In genomic region chr13:26914148-26914547, GRCh38 we compare ENCODE assay signal across 23 cellular contexts.
"Had no signal": no experiment of that assay in that cellular context is flagged by ENCODE, and none has a peak within 500 bp of the region (broad histone marks: within the 10 kb centered on the region; RNA-seq: fewer than 3 reads in every experiment).

No MANE protein-coding gene starts in this region.

- H3K36me3 Mint-ChIP-seq: activated naive CD4-positive, alpha-beta T cell treated with anti-CD3 and anti-CD28 coated beads, Interleukin-2, amount 50 U/mL, for 72 hours had no signal

- H3K9me3 Mint-ChIP-seq: activated CD4-positive, alpha-beta T cell treated with anti-CD3 and anti-CD28 coated beads, Interleukin-2, amount 10 ng/mL, durations not matched to agents 7 days and 5 days; activated CD8-positive, alpha-beta T cell treated with anti-CD3 and anti-CD28 coated beads for 36 hours; activated T-cell treated with anti-CD3 and anti-CD28 coated beads, Interleukin-2, amount 50 U/mL, for 4 hours; activated T-helper 2 cell treated with anti-CD3 and anti-CD28 coated beads, Interferon-gamma antibody, Interleukin-2, Interleukin-4, amounts not matched to agents 10 μg/mL and 5 μg/mL and 100 μg/mL, durations not matched to agents 14 hours and 24 hours and 36 hours; T-helper 1 cell treated with Interleukin-12 subunit alpha and Interleukin-12 subunit beta and Interleukin-4 antibody, amounts not matched to agents 30 μg/mL and 1 μg/mL, for 36 hours had no signal

- H3K27ac Mint-ChIP-seq: activated T-helper 2 cell treated with anti-CD3 and anti-CD28 coated beads, Interferon-gamma antibody, Interleukin-2, Interleukin-4, amounts not matched to agents 10 μg/mL and 5 μg/mL and 100 μg/mL, durations not matched to agents 14 hours and 24 hours and 36 hours; progenitor cell of endocrine pancreas; T-helper 1 cell treated with Interleukin-12 subunit alpha and Interleukin-12 subunit beta and Interleukin-4 antibody, amounts not matched to agents 30 μg/mL and 1 μg/mL, for 36 hours had no signal

- H3K4me3 ChIP-seq: esophagus squamous epithelium, left lung, lower lobe of right lung, mucosa of descending colon, ovary, right lobe of liver, stomach, thyroid gland, upper lobe of left lung had no signal

- H3K36me3 ChIP-seq: esophagus squamous epithelium, left lung, lower lobe of right lung, ovary, right lobe of liver, stomach, thyroid gland, upper lobe of left lung had no signal

- H3K27ac ChIP-seq: epithelial cell of prostate, esophagus squamous epithelium, left lung, lower lobe of right lung, ovary, right lobe of liver, stomach, thyroid gland, upper lobe of left lung had no signal

- H3K4me1 ChIP-seq: esophagus squamous epithelium, left lung, lower lobe of right lung, right lobe of liver, stomach, thyroid gland, upper lobe of left lung had no signal

- DNase-seq: activated CD4-positive, CD25-positive, alpha-beta regulatory T cell treated with anti-CD3 and anti-CD28 coated beads, Interleukin-2, amount 50 U/mL, for 72 hours; activated T-cell treated with anti-CD3 and anti-CD28 coated beads, Interleukin-2, amount 50 U/mL, for 4 hours; effector CD4-positive, alpha-beta T cell; esophagus squamous epithelium; left lung; lower lobe of right lung; mesendoderm; mucosa of descending colon; ovary; right lobe of liver; stimulated activated CD4-positive, alpha-beta T cell treated with anti-CD3 and anti-CD28 coated beads, Interleukin-12 subunit alpha, Interleukin-12 subunit beta, amount 100 ng/mL, for 4 hours; stimulated activated CD4-positive, alpha-beta T cell treated with anti-CD3 and anti-CD28 coated beads, Interleukin-4, amount 100 ng/mL, for 1 hour; stomach; T1000; thyroid gland; upper lobe of left lung had no signal

- ATAC-seq: activated T-cell treated with anti-CD3 and anti-CD28 coated beads, Interleukin-2, amount 50 U/mL, for 4 hours; left lung; lower lobe of right lung; mucosa of descending colon; right lobe of liver had no signal

- H3K27me3 ChIP-seq: left lung, ovary, right lobe of liver, thyroid gland, upper lobe of left lung had no signal

- H3K4me3 Mint-ChIP-seq: activated CD4-positive, alpha-beta T cell treated with anti-CD3 and anti-CD28 coated beads, Interleukin-2, amount 10 ng/mL, durations not matched to agents 7 days and 5 days; activated CD8-positive, alpha-beta T cell treated with anti-CD3 and anti-CD28 coated beads for 36 hours; activated T-cell treated with anti-CD3 and anti-CD28 coated beads, Interleukin-2, amount 50 U/mL, for 4 hours; T-helper 1 cell treated with Interleukin-12 subunit alpha and Interleukin-12 subunit beta and Interleukin-4 antibody, amounts not matched to agents 30 μg/mL and 1 μg/mL, for 36 hours had no signal

- H3K9me3 ChIP-seq: esophagus squamous epithelium, left lung, lower lobe of right lung, mucosa of descending colon, ovary, right lobe of liver, stomach, thyroid gland, upper lobe of left lung had no signal
